ENCODE assay signal across 1 cellular context in genomic region chr10:48306870-48307531, GRCh38.
TF ChIP-seq lines count a peak whose summit lies in the region.

No MANE protein-coding gene starts in this region.

TF ChIP-seq in K562, 482 proteins besides CTCF, POLR2A, EP300 and RAD21 (continued from another document and continues in another):
- TF ChIP-seq, protein P1, sequence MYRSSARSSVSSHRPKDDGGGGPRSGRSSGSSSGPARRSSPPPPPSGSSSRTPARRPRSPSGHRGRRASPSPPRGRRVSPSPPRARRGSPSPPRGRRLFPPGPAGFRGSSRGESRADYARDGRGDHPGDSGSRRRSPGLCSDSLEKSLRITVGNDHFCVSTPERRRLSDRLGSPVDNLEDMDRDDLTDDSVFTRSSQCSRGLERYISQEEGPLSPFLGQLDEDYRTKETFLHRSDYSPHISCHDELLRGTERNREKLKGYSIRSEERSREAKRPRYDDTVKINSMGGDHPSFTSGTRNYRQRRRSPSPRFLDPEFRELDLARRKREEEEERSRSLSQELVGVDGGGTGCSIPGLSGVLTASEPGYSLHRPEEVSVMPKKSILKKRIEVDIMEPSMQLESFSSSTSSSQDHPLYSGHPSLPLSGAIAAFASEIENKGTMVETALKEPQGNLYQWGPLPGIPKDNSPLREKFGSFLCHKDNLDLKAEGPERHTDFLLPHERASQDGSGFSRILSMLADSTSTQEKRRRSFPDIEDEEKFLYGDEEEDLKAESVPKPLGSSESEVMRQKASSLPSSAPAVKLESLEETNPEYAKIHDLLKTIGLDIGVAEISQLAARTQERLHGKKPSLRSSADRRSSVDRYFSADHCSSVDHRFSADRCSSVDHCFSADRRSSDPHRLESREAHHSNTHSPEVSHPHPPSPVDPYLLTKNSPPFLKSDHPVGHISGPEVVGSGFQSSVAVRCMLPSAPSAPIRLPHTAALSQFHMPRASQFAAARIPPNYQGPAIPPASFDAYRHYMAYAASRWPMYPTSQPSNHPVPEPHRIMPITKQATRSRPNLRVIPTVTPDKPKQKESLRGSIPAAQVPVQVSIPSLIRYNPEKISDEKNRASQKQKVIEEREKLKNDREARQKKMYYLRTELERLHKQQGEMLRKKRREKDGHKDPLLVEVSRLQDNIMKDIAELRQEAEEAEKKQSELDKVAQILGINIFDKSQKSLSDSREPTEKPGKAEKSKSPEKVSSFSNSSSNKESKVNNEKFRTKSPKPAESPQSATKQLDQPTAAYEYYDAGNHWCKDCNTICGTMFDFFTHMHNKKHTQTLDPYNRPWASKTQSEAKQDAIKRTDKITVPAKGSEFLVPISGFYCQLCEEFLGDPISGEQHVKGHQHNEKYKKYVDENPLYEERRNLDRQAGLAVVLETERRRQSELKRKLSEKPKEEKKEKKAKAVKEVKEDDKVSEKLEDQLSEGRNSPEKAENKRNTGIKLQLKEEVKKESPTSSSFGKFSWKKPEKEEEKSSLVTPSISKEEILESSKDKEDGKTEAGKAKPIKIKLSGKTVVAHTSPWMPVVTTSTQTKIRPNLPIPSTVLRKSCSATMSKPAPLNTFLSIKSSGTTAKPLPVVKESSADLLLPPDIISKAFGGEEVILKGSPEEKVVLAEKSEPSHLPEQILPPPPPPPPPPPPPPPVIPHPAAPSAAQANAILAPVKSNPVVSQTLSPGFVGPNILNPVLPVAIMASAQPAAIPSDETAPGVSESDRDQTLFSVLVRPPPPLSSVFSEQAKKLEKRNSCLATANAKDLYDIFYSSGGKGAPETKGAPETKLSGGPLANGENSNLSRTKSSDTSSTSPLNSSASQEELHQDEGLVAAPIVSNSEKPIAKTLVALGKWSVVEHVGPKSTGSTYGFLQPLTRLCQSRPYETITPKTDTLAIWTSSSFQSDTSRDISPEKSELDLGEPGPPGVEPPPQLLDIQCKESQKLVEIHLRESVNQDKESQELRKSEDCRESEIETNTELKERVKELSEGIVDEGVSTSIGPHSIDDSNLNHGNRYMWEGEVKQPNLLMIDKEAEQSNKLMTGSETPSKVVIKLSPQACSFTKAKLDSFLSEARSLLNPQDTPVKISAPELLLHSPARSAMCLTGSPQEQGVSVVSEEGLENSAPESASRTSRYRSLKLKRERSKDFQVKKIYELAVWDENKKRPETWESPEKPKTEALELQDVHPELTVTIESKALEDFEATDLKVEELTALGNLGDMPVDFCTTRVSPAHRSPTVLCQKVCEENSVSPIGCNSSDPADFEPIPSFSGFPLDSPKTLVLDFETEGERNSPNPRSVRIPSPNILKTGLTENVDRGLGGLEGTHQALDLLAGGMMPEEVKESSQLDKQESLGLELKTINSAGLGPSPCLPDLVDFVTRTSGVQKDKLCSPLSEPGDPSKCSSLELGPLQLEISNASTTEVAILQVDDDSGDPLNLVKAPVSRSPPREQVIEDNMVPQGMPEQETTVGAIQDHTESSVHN (IDR thresholded peaks at IDR 0.05; ENCODE audit: borderline replicate concordance in 1 of 2, low read depth in 1 of 2): no peak
- TF ChIP-seq SAFB (IDR thresholded peaks at IDR 0.05; ENCODE audit: borderline replicate concordance, low read depth, low read length) (0 out of 2 replicates have a peak, but pooled peaks have one; percentile 26), POLR2G (IDR thresholded peaks at IDR 0.05; ENCODE audit: low read depth, low read length) (peak; percentile 48), USF1 (CRISPR knock-in tag; IDR thresholded peaks at IDR 0.05) (no peak), CBX1 (IDR thresholded peaks at IDR 0.05; ENCODE audit: low read depth) (no peak), ZNF431 (CRISPR knock-in tag; IDR thresholded peaks at IDR 0.05) (no peak), NKRF (IDR thresholded peaks at IDR 0.05; ENCODE audit: borderline replicate concordance) (no peak), CEBPG (CRISPR knock-in tag; IDR thresholded peaks at IDR 0.05) (no peak), CEBPG (tag; conservative IDR thresholded peaks at IDR 0.05 in 1 of 2, IDR thresholded peaks at IDR 0.05 in 1 of 2) (no peak), THRB (CRISPR knock-in tag; conservative IDR thresholded peaks at IDR 0.05) (no peak), ESRRB (CRISPR knock-in tag; IDR thresholded peaks at IDR 0.05; ENCODE audit: borderline replicate concordance) (no peak), SIN3A (IDR thresholded peaks at IDR 0.05; ENCODE audit: borderline replicate concordance in 2 of 2, control insufficient read depth in 1 of 2, low read depth in 2 of 2, low read length in 2 of 2) (peak in 1 of 2 experiments; percentile 78; a peak in 2 of 4 replicates), E2F3 (CRISPR knock-in tag; IDR thresholded peaks at IDR 0.05) (no peak), CREM (IDR thresholded peaks at IDR 0.05; ENCODE audit: low read depth) (no peak), DNMT1 (IDR thresholded peaks at IDR 0.05) (no peak), BDP1 (IDR thresholded peaks at IDR 0.05; ENCODE audit: insufficient read depth, insufficient read length) (no peak), ZNF212 (CRISPR knock-in tag; IDR thresholded peaks at IDR 0.05) (no peak), POLR2AphosphoS5 (IDR thresholded peaks at IDR 0.05; ENCODE audit: control insufficient read depth, insufficient read depth, low read depth, low read length) (no peak; the same call in 1 of the 2 replicates), CBFB (CRISPR knock-in tag; IDR thresholded peaks at IDR 0.05) (0 out of 2 replicates have a peak, but pooled peaks have one; percentile 52), KDM1A (IDR thresholded peaks at IDR 0.05) (no peak), ZNF77 (CRISPR knock-in tag; IDR thresholded peaks at IDR 0.05) (no peak)
- TF ChIP-seq, protein P2, sequence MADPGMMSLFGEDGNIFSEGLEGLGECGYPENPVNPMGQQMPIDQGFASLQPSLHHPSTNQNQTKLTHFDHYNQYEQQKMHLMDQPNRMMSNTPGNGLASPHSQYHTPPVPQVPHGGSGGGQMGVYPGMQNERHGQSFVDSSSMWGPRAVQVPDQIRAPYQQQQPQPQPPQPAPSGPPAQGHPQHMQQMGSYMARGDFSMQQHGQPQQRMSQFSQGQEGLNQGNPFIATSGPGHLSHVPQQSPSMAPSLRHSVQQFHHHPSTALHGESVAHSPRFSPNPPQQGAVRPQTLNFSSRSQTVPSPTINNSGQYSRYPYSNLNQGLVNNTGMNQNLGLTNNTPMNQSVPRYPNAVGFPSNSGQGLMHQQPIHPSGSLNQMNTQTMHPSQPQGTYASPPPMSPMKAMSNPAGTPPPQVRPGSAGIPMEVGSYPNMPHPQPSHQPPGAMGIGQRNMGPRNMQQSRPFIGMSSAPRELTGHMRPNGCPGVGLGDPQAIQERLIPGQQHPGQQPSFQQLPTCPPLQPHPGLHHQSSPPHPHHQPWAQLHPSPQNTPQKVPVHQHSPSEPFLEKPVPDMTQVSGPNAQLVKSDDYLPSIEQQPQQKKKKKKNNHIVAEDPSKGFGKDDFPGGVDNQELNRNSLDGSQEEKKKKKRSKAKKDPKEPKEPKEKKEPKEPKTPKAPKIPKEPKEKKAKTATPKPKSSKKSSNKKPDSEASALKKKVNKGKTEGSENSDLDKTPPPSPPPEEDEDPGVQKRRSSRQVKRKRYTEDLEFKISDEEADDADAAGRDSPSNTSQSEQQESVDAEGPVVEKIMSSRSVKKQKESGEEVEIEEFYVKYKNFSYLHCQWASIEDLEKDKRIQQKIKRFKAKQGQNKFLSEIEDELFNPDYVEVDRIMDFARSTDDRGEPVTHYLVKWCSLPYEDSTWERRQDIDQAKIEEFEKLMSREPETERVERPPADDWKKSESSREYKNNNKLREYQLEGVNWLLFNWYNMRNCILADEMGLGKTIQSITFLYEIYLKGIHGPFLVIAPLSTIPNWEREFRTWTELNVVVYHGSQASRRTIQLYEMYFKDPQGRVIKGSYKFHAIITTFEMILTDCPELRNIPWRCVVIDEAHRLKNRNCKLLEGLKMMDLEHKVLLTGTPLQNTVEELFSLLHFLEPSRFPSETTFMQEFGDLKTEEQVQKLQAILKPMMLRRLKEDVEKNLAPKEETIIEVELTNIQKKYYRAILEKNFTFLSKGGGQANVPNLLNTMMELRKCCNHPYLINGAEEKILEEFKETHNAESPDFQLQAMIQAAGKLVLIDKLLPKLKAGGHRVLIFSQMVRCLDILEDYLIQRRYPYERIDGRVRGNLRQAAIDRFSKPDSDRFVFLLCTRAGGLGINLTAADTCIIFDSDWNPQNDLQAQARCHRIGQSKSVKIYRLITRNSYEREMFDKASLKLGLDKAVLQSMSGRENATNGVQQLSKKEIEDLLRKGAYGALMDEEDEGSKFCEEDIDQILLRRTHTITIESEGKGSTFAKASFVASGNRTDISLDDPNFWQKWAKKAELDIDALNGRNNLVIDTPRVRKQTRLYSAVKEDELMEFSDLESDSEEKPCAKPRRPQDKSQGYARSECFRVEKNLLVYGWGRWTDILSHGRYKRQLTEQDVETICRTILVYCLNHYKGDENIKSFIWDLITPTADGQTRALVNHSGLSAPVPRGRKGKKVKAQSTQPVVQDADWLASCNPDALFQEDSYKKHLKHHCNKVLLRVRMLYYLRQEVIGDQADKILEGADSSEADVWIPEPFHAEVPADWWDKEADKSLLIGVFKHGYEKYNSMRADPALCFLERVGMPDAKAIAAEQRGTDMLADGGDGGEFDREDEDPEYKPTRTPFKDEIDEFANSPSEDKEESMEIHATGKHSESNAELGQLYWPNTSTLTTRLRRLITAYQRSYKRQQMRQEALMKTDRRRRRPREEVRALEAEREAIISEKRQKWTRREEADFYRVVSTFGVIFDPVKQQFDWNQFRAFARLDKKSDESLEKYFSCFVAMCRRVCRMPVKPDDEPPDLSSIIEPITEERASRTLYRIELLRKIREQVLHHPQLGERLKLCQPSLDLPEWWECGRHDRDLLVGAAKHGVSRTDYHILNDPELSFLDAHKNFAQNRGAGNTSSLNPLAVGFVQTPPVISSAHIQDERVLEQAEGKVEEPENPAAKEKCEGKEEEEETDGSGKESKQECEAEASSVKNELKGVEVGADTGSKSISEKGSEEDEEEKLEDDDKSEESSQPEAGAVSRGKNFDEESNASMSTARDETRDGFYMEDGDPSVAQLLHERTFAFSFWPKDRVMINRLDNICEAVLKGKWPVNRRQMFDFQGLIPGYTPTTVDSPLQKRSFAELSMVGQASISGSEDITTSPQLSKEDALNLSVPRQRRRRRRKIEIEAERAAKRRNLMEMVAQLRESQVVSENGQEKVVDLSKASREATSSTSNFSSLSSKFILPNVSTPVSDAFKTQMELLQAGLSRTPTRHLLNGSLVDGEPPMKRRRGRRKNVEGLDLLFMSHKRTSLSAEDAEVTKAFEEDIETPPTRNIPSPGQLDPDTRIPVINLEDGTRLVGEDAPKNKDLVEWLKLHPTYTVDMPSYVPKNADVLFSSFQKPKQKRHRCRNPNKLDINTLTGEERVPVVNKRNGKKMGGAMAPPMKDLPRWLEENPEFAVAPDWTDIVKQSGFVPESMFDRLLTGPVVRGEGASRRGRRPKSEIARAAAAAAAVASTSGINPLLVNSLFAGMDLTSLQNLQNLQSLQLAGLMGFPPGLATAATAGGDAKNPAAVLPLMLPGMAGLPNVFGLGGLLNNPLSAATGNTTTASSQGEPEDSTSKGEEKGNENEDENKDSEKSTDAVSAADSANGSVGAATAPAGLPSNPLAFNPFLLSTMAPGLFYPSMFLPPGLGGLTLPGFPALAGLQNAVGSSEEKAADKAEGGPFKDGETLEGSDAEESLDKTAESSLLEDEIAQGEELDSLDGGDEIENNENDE (IDR thresholded peaks at IDR 0.05; ENCODE audit: low read depth, low read length): no peak
- TF ChIP-seq, protein P3, sequence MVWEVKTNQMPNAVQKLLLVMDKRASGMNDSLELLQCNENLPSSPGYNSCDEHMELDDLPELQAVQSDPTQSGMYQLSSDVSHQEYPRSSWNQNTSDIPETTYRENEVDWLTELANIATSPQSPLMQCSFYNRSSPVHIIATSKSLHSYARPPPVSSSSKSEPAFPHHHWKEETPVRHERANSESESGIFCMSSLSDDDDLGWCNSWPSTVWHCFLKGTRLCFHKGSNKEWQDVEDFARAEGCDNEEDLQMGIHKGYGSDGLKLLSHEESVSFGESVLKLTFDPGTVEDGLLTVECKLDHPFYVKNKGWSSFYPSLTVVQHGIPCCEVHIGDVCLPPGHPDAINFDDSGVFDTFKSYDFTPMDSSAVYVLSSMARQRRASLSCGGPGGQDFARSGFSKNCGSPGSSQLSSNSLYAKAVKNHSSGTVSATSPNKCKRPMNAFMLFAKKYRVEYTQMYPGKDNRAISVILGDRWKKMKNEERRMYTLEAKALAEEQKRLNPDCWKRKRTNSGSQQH (CRISPR knock-in tag; IDR thresholded peaks at IDR 0.05): no peak
- TF ChIP-seq, protein P4, sequence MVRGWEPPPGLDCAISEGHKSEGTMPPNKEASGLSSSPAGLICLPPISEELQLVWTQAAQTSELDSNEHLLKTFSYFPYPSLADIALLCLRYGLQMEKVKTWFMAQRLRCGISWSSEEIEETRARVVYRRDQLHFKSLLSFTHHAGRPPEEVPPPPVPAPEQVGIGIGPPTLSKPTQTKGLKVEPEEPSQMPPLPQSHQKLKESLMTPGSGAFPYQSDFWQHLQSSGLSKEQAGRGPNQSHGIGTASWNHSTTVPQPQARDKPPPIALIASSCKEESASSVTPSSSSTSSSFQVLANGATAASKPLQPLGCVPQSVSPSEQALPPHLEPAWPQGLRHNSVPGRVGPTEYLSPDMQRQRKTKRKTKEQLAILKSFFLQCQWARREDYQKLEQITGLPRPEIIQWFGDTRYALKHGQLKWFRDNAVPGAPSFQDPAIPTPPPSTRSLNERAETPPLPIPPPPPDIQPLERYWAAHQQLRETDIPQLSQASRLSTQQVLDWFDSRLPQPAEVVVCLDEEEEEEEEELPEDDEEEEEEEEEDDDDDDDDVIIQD (CRISPR knock-in tag; IDR thresholded peaks at IDR 0.05): no peak
